8 cellular contexts compared by ENCODE assay signal in the genomic region with DNA sequence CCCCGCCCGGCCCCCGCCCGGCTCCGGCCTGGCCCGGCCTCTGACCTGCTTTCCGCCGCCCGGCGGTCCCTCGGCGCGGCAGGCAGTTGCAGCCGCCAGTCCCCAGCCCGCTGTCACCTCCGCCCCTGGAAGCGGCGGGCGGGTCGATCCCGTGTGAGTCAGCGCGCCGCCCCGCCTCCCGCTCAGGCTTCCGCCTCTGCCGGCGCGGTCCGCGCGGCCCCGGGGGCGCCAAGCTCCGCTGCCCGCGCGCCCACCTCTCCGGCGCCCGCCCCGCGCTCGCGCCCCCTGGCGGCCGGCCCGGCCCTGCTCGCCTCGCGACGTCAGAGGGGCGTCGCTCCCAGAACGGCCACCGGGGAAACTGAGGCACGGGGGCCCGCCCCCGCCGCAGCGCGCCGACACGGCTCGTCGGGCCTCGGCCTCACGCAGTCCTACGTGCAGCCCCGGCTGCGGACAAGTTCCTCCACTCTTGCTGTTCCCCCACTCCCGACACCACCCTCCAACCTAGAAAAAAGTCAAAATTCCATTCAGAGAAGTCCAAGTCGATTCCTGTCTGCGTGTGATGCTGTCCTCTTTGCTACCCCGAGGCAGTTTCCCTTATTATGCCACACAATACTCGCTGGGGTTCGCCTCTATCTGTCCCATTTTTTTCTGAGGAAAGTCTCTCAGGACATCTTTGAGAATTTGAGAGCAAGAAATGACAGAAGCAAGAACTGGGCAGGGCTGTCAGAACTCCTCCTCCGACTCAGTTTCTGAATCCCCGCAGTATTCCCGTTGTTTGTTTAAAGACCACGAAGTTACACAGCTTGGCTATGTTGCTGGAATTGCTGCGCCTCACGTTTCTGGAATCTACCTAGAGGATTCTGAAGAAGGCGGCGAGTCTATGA. TPM values are rescaled to one million over a fixed set of nuclear protein-coding genes. Genes with fewer than 3 reads are reported as not detected.
DNase-seq lines count a peak whose midpoint lies in the region; ATAC-seq and TF ChIP-seq lines count a peak whose summit lies in the region.

A gene with protein sequence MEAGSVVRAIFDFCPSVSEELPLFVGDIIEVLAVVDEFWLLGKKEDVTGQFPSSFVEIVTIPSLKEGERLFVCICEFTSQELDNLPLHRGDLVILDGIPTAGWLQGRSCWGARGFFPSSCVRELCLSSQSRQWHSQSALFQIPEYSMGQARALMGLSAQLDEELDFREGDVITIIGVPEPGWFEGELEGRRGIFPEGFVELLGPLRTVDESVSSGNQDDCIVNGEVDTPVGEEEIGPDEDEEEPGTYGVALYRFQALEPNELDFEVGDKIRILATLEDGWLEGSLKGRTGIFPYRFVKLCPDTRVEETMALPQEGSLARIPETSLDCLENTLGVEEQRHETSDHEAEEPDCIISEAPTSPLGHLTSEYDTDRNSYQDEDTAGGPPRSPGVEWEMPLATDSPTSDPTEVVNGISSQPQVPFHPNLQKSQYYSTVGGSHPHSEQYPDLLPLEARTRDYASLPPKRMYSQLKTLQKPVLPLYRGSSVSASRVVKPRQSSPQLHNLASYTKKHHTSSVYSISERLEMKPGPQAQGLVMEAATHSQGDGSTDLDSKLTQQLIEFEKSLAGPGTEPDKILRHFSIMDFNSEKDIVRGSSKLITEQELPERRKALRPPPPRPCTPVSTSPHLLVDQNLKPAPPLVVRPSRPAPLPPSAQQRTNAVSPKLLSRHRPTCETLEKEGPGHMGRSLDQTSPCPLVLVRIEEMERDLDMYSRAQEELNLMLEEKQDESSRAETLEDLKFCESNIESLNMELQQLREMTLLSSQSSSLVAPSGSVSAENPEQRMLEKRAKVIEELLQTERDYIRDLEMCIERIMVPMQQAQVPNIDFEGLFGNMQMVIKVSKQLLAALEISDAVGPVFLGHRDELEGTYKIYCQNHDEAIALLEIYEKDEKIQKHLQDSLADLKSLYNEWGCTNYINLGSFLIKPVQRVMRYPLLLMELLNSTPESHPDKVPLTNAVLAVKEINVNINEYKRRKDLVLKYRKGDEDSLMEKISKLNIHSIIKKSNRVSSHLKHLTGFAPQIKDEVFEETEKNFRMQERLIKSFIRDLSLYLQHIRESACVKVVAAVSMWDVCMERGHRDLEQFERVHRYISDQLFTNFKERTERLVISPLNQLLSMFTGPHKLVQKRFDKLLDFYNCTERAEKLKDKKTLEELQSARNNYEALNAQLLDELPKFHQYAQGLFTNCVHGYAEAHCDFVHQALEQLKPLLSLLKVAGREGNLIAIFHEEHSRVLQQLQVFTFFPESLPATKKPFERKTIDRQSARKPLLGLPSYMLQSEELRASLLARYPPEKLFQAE (N-terminal part only) (minus strand): TSS at position 155 of the 884 bp plus-strand sequence. CDS start 37,823 bp downstream, outside the sequence.

- no peaks in the 10 kb centered on the region for H3K36me3 ChIP-seq in lung (ENCODE audit: control insufficient read depth in 2 of 2, insufficient read depth in 2 of 2, low read length in 2 of 2)

- H3K4me1 ChIP-seq in lung (ENCODE audit: control insufficient read depth in 2 of 2, insufficient read depth in 2 of 2, low read length in 2 of 2): peaks cover 8 to 16% of the 10 kb centered on the region in 2 donors

- H3K36me3 Mint-ChIP-seq in activated CD8-positive, alpha-beta T cell treated with anti-CD3 and anti-CD28 coated beads for 36 hours (ENCODE audit: low read depth): no peaks in the 10 kb centered on the region

- ATAC-seq in GM18867 (IDR thresholded peaks at IDR 0.05; ENCODE audit: unreplicated experiment) (peak; percentile 70), HG03097 (IDR thresholded peaks at IDR 0.05; ENCODE audit: low FRiP score, unreplicated experiment) (peak; percentile 67), lung (ENCODE audit: insufficient read depth, low FRiP score) (peak; percentile 86)
- peak; percentile 92 for ATAC-seq in activated CD8-positive, alpha-beta T cell treated with anti-CD3 and anti-CD28 coated beads for 36 hours

- no peaks in the 10 kb centered on the region for H3K9me3 ChIP-seq in lung (ENCODE audit: control insufficient read depth in 2 of 2, insufficient read depth in 1 of 2, low read length in 1 of 2)

- H3K4me3 Mint-ChIP-seq in activated CD8-positive, alpha-beta T cell treated with anti-CD3 and anti-CD28 coated beads for 36 hours: peak within 1 kb of the TSS; percentile 82

- no peaks in the 10 kb centered on the region for H3K9me3 Mint-ChIP-seq in activated CD8-positive, alpha-beta T cell treated with anti-CD3 and anti-CD28 coated beads for 36 hours

- peak; percentile 73 for TF ChIP-seq CTCF in activated CD8-positive, alpha-beta T cell treated with anti-CD3 and anti-CD28 coated beads for 36 hours (IDR thresholded peaks at IDR 0.05)
- TF ChIP-seq CTCF in lung (IDR thresholded peaks at IDR 0.05; ENCODE audit: control extremely low read depth, extremely low read depth): peak; percentile 43

- peaks cover 46% of the 10 kb centered on the region for H3K4me1 Mint-ChIP-seq in activated CD8-positive, alpha-beta T cell treated with anti-CD3 and anti-CD28 coated beads for 36 hours (ENCODE audit: low read depth)

- intact Hi-C loops in activated CD8-positive, alpha-beta T cell treated with anti-CD3 and anti-CD28 coated beads for 36 hours (cut with micrococcal nuclease): loop anchor here (10.0 kb wide), 1 partner anchor 165 kb away; no protein-coding TSS in a partner anchor

- no peaks in the 10 kb centered on the region for H3K27me3 ChIP-seq in lung (ENCODE audit: control insufficient read depth, insufficient read depth)

- peak within 1 kb of the TSS; percentile 91 to 95 for H3K27ac ChIP-seq in lung (ENCODE audit: low read depth in 1 of 2, low read length in 1 of 2)

- H3K27ac Mint-ChIP-seq in activated CD8-positive, alpha-beta T cell treated with anti-CD3 and anti-CD28 coated beads for 36 hours: no peak within 1 kb of the TSS

- CTCF ChIA-PET in activated CD8-positive, alpha-beta T cell treated with anti-CD3 and anti-CD28 coated beads for 36 hours (lab: Charles Lee): interaction anchor here (0.6 to 6.4 kb wide), 34 partner anchors 9 to 277 kb away, joined by 3 to 83 read pairs (median 4); no protein-coding TSS in a partner anchor

- DNase-seq in AG20443 (ENCODE audit: low spot score): peak; percentile 98
- peak; percentile 76 for DNase-seq in NCI-H510A treated with DMSO at 0.1 percent for 48 hours (lab: John Stamatoyannopoulos, UW)
- DNase-seq in activated CD8-positive, alpha-beta T cell treated with anti-CD3 and anti-CD28 coated beads for 36 hours: peak; percentile 87
- peak; percentile 65 for DNase-seq in effector CD4-positive, alpha-beta T cell
- peak; percentile 74 for DNase-seq in lung (ENCODE audit: low spot score)
- peak; percentile 62 to 84 (median 65) for DNase-seq in stimulated activated CD4-positive, alpha-beta T cell treated with anti-CD3 and anti-CD28 coated beads, TNF-alpha, amount 100 ng/mL, for 24 hours (ENCODE audit: low read depth in 3 of 3)

- WGBS in lung, 2 donors: 3 to 6% methylated on average over 48 to 86 of the region's 86 CpGs

- no peaks in the 10 kb centered on the region for H3K27me3 Mint-ChIP-seq in activated CD8-positive, alpha-beta T cell treated with anti-CD3 and anti-CD28 coated beads for 36 hours

- peak within 1 kb of the TSS; percentile 88 for H3K4me3 ChIP-seq in lung

- POLR2A ChIA-PET in activated CD8-positive, alpha-beta T cell treated with anti-CD3 and anti-CD28 coated beads for 36 hours (lab: Charles Lee): interaction anchor here (0.9 to 1.5 kb wide), 2 partner anchors 10 to 16 kb away, joined by 4 to 5 read pairs; no protein-coding TSS in a partner anchor

RNA-seq across cellular contexts. Expression of the gene that starts here (rescaled TPM):
- total RNA-seq in activated CD8-positive, alpha-beta T cell treated with anti-CD3 and anti-CD28 coated beads for 36 hours: 1 to 10 TPM; 2.6 to 2.9 TPM
- total RNA-seq in lung: 10 to 100 TPM; 17.4 to 31.0 TPM
- 1 to 10 TPM; 6.5 to 7.6 TPM for polyA plus RNA-seq in lung

Comparison
In these comparisons a context has a peak if more than half of its experiments do, and no peak if none do; other contexts are left out.
1. Peak in every context shown above with its lines: DNase-seq, ATAC-seq, H3K4me3 ChIP-seq and H3K27ac ChIP-seq.
2. RNA of the gene that starts here (total RNA-seq): 17.4 to 31.0 TPM in lung; 2.6 to 2.9 TPM in activated CD8-positive, alpha-beta T cell treated with anti-CD3 and anti-CD28 coated beads for 36 hours; every median in the first group is over 4 times any median in the second.